35 cellular contexts compared by ENCODE assay signal in the genomic region with DNA sequence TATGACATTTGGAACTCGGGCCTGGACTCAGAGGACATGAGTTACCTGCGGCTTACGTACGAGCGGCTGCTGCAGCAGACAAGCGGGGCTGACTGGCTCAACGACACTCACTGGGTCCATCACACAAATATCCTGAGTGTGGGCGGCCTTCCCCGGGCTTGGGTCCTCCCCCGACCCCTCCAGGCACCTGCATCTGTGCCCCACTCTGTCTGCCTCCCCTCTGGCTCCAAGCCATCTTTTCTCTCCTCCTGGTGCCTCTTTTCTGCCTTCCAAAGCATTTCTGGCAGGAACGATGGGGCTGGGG.
"Had no signal": no experiment of that assay in that cellular context is flagged by ENCODE, and none has a peak within 500 bp of the region (broad histone marks: within the 10 kb centered on the region; RNA-seq: fewer than 3 reads in every experiment).

No MANE protein-coding gene starts in this region.

- H3K9me3 Mint-ChIP-seq: activated CD4-positive, alpha-beta memory T cell treated with anti-CD3 and anti-CD28 coated beads for 36 hours; activated CD4-positive, alpha-beta T cell treated with anti-CD3 and anti-CD28 coated beads, Interleukin-2, amount 10 ng/mL, durations not matched to agents 24 days and 14 days; activated naive CD4-positive, alpha-beta T cell treated with anti-CD3 and anti-CD28 coated beads for 36 hours; activated naive CD4-positive, alpha-beta T cell treated with anti-CD3 and anti-CD28 coated beads, Interleukin-2, amount 50 U/mL, for 24 hours; activated naive CD8-positive, alpha-beta T cell treated with anti-CD3 and anti-CD28 coated beads for 36 hours; activated naive CD8-positive, alpha-beta T cell treated with anti-CD3 and anti-CD28 coated beads, Interleukin-2, amount 50 U/mL, for 24 hours; activated T-helper 1 cell treated with anti-CD3 and anti-CD28 coated beads, Interleukin-12 subunit alpha, Interleukin-12 subunit beta, Interleukin-2, Interleukin-4 antibody, amounts not matched to agents 30 ng/mL and 10 ng/mL and 1 ng/mL, durations not matched to agents 14 hours and 24 hours and 36 hours; activated T-helper 2 cell treated with anti-CD3 and anti-CD28 coated beads, Interferon-gamma antibody, Interleukin-2, Interleukin-4, amounts not matched to agents 10 μg/mL and 5 μg/mL and 100 μg/mL, durations not matched to agents 14 hours and 24 hours and 36 hours; brain; central memory CD8-positive, alpha-beta T cell; dendritic cell treated with granulocyte-macrophage colony-stimulating factor and Interleukin-4, amounts not matched to agents 40 ng/mL and 50 ng/mL, for 4 days; endodermal cell had no signal

- H3K27me3 ChIP-seq: adrenal gland, ascending aorta, breast epithelium, cardiac muscle cell, dorsolateral prefrontal cortex, esophagus muscularis mucosa, gastroesophageal sphincter, heart right ventricle had no signal

- H3K27ac ChIP-seq: adrenal gland, ascending aorta, breast epithelium, cardiac muscle cell, coronary artery, esophagus muscularis mucosa, gastroesophageal sphincter, heart right ventricle had no signal

- DNase-seq: activated CD4-positive, alpha-beta memory T cell treated with anti-CD3 and anti-CD28 coated beads for 36 hours; activated CD4-positive, alpha-beta T cell treated with anti-CD3 and anti-CD28 coated beads for 36 hours; activated CD4-positive, alpha-beta T cell treated with anti-CD3 and anti-CD28 coated beads, Interleukin-2, amount 10 ng/mL, durations not matched to agents 24 days and 14 days; activated CD4-positive, CD25-positive, alpha-beta regulatory T cell; activated CD4-positive, CD25-positive, alpha-beta regulatory T cell treated with anti-CD3 and anti-CD28 coated beads, Interleukin-2, amount 50 U/mL, for 72 hours; activated CD8-positive, alpha-beta memory T cell treated with anti-CD3 and anti-CD28 coated beads, Interleukin-2, amount 10 ng/mL, durations not matched to agents 7 days and 5 days; activated CD8-positive, alpha-beta memory T cell treated with anti-CD3 and anti-CD28 coated beads, Interleukin-2, amount 50 U/mL, for 4 hours; activated CD8-positive, alpha-beta T cell treated with anti-CD3 and anti-CD28 coated beads, Interleukin-2, amount 10 ng/mL, durations not matched to agents 7 days and 5 days; activated effector memory CD4-positive, alpha-beta T cell treated with anti-CD3 and anti-CD28 coated beads, Interleukin-2, amount 50 U/mL, for 16 hours; activated naive CD4-positive, alpha-beta T cell treated with anti-CD3 and anti-CD28 coated beads for 36 hours; activated naive CD8-positive, alpha-beta T cell treated with anti-CD3 and anti-CD28 coated beads for 36 hours; activated naive CD8-positive, alpha-beta T cell treated with anti-CD3 and anti-CD28 coated beads, Interleukin-2, amount 50 U/mL, for 24 hours; activated T-cell treated with anti-CD3 and anti-CD28 coated beads, Interleukin-2, amount 50 U/mL, for 1 hour; activated T-cell treated with anti-CD3 and anti-CD28 coated beads, Interleukin-2, amount 50 U/mL, for 48 hours; adrenal gland; amygdala; dorsolateral prefrontal cortex; effector memory CD4-positive, alpha-beta T cell; endodermal cell; erythroblast; foreskin melanocyte; heart right ventricle; T-helper 2 cell had no signal

- H3K27me3 Mint-ChIP-seq: activated CD4-positive, alpha-beta memory T cell treated with anti-CD3 and anti-CD28 coated beads for 36 hours; activated CD4-positive, alpha-beta T cell treated with anti-CD3 and anti-CD28 coated beads for 36 hours; activated CD4-positive, alpha-beta T cell treated with anti-CD3 and anti-CD28 coated beads, Interleukin-2, amount 10 ng/mL, durations not matched to agents 24 days and 14 days; activated CD8-positive, alpha-beta memory T cell treated with anti-CD3 and anti-CD28 coated beads, Interleukin-2, amount 10 ng/mL, durations not matched to agents 7 days and 5 days; activated naive CD4-positive, alpha-beta T cell treated with anti-CD3 and anti-CD28 coated beads, Interleukin-2, amount 50 U/mL, for 24 hours; activated naive CD8-positive, alpha-beta T cell treated with anti-CD3 and anti-CD28 coated beads for 36 hours; activated naive CD8-positive, alpha-beta T cell treated with anti-CD3 and anti-CD28 coated beads, Interleukin-2, amount 50 U/mL, for 24 hours; brain; central memory CD8-positive, alpha-beta T cell; dendritic cell treated with granulocyte-macrophage colony-stimulating factor and Interleukin-4, amounts not matched to agents 40 ng/mL and 50 ng/mL, for 4 days had no signal

- H3K27ac Mint-ChIP-seq: activated CD4-positive, alpha-beta memory T cell treated with anti-CD3 and anti-CD28 coated beads for 36 hours; activated CD4-positive, alpha-beta T cell treated with anti-CD3 and anti-CD28 coated beads for 36 hours; activated CD4-positive, alpha-beta T cell treated with anti-CD3 and anti-CD28 coated beads, Interleukin-2, amount 10 ng/mL, durations not matched to agents 24 days and 14 days; activated CD8-positive, alpha-beta memory T cell treated with anti-CD3 and anti-CD28 coated beads, Interleukin-2, amount 10 ng/mL, durations not matched to agents 7 days and 5 days; activated CD8-positive, alpha-beta T cell treated with anti-CD3 and anti-CD28 coated beads, Interleukin-2, amount 10 ng/mL, durations not matched to agents 7 days and 5 days; activated naive CD4-positive, alpha-beta T cell treated with anti-CD3 and anti-CD28 coated beads for 36 hours; activated naive CD4-positive, alpha-beta T cell treated with anti-CD3 and anti-CD28 coated beads, Interleukin-2, amount 50 U/mL, for 24 hours; activated naive CD8-positive, alpha-beta T cell treated with anti-CD3 and anti-CD28 coated beads for 36 hours; activated naive CD8-positive, alpha-beta T cell treated with anti-CD3 and anti-CD28 coated beads, Interleukin-2, amount 50 U/mL, for 24 hours; activated T-helper 1 cell treated with anti-CD3 and anti-CD28 coated beads, Interleukin-12 subunit alpha, Interleukin-12 subunit beta, Interleukin-2, Interleukin-4 antibody, amounts not matched to agents 30 ng/mL and 10 ng/mL and 1 ng/mL, durations not matched to agents 14 hours and 24 hours and 36 hours; activated T-helper 2 cell treated with anti-CD3 and anti-CD28 coated beads, Interferon-gamma antibody, Interleukin-2, Interleukin-4, amounts not matched to agents 10 μg/mL and 5 μg/mL and 100 μg/mL, durations not matched to agents 14 hours and 24 hours and 36 hours; brain; dendritic cell treated with granulocyte-macrophage colony-stimulating factor and Interleukin-4, amounts not matched to agents 40 ng/mL and 50 ng/mL, for 4 days; endodermal cell had no signal

- ATAC-seq: activated CD4-positive, alpha-beta T cell treated with anti-CD3 and anti-CD28 coated beads for 36 hours; activated CD8-positive, alpha-beta memory T cell treated with anti-CD3 and anti-CD28 coated beads, Interleukin-2, amount 10 ng/mL, durations not matched to agents 7 days and 5 days; activated CD8-positive, alpha-beta T cell treated with anti-CD3 and anti-CD28 coated beads, Interleukin-2, amount 10 ng/mL, durations not matched to agents 7 days and 5 days; activated naive CD8-positive, alpha-beta T cell treated with anti-CD3 and anti-CD28 coated beads, Interleukin-2, amount 50 U/mL, for 24 hours; gastroesophageal sphincter; heart right ventricle had no signal

- H3K4me3 Mint-ChIP-seq: activated CD4-positive, alpha-beta memory T cell treated with anti-CD3 and anti-CD28 coated beads for 36 hours; activated CD4-positive, alpha-beta T cell treated with anti-CD3 and anti-CD28 coated beads for 36 hours; activated CD4-positive, alpha-beta T cell treated with anti-CD3 and anti-CD28 coated beads, Interleukin-2, amount 10 ng/mL, durations not matched to agents 24 days and 14 days; activated CD8-positive, alpha-beta memory T cell treated with anti-CD3 and anti-CD28 coated beads, Interleukin-2, amount 10 ng/mL, durations not matched to agents 7 days and 5 days; activated CD8-positive, alpha-beta T cell treated with anti-CD3 and anti-CD28 coated beads, Interleukin-2, amount 10 ng/mL, durations not matched to agents 7 days and 5 days; activated naive CD4-positive, alpha-beta T cell treated with anti-CD3 and anti-CD28 coated beads for 36 hours; activated naive CD4-positive, alpha-beta T cell treated with anti-CD3 and anti-CD28 coated beads, Interleukin-2, amount 50 U/mL, for 24 hours; activated naive CD8-positive, alpha-beta T cell treated with anti-CD3 and anti-CD28 coated beads for 36 hours; activated naive CD8-positive, alpha-beta T cell treated with anti-CD3 and anti-CD28 coated beads, Interleukin-2, amount 50 U/mL, for 24 hours; activated T-helper 1 cell treated with anti-CD3 and anti-CD28 coated beads, Interleukin-12 subunit alpha, Interleukin-12 subunit beta, Interleukin-2, Interleukin-4 antibody, amounts not matched to agents 30 ng/mL and 10 ng/mL and 1 ng/mL, durations not matched to agents 14 hours and 24 hours and 36 hours; brain; central memory CD8-positive, alpha-beta T cell; dendritic cell treated with granulocyte-macrophage colony-stimulating factor and Interleukin-4, amounts not matched to agents 40 ng/mL and 50 ng/mL, for 4 days; endodermal cell had no signal

- H3K9me3 ChIP-seq: adrenal gland, ascending aorta, breast epithelium, esophagus muscularis mucosa, gastroesophageal sphincter, heart right ventricle had no signal

- H3K4me3 ChIP-seq: adrenal gland, ascending aorta, breast epithelium, cardiac muscle cell, coronary artery, dorsolateral prefrontal cortex, esophagus muscularis mucosa, gastroesophageal sphincter, heart right ventricle had no signal

- H3K4me1 Mint-ChIP-seq: activated CD4-positive, alpha-beta T cell treated with anti-CD3 and anti-CD28 coated beads, Interleukin-2, amount 10 ng/mL, durations not matched to agents 24 days and 14 days; activated naive CD8-positive, alpha-beta T cell treated with anti-CD3 and anti-CD28 coated beads for 36 hours; activated naive CD8-positive, alpha-beta T cell treated with anti-CD3 and anti-CD28 coated beads, Interleukin-2, amount 50 U/mL, for 24 hours; brain; endodermal cell had no signal

- H3K4me1 ChIP-seq: ascending aorta, breast epithelium had no signal
